ENCODE assay signal across 1 cellular context in the genomic region with DNA sequence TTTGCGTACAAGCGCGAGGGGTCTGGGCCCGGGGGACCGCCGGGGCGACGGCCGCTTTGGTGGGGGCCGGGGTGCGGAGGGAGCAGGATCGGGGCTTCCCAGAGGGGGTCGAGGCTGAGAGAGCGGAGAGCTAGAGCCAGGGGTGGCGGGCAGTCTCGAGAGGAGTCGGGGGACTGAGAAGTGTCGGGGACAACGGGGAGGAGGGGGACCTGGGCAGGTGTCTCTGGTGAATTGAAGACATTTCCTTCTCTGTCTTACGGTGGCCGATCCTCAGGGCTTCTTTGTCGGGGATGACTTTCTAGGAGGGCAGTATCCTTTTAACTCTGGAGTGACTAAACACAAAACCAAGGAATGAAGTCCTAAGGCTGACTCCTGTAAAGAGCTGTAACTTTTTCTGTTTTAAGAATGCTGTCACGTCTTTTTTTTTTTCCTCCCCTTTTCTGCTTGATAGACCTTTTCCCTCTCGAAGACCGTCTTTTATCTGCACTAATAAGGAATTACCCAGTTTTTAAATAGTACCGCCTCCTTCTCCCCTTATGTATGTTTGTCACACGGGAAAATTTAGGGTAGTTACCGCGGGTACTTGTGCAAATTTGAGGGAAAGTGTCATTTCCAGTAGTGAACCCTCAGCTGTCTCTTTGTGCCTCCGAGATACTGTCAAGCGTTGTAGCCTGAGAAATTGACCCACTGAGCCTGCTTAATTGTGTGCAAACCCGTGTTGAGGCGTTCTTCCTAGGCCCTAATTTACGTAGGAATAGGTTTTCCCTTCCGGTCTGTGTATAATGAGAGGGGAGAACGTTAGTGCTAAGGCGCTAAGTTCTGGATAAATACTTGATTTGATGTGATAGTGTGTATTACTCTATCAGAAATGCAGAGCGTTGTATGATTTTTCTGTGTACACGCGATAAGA.
TF ChIP-seq lines count a peak whose summit lies in the region.

No MANE protein-coding gene starts in this region.

TF ChIP-seq in SK-N-SH treated with all-trans-retinoic acid at 6 μM for 48 hours, 23 proteins besides CTCF, POLR2A, EP300 and RAD21 (continued from another document):
- TF ChIP-seq, protein P1, sequence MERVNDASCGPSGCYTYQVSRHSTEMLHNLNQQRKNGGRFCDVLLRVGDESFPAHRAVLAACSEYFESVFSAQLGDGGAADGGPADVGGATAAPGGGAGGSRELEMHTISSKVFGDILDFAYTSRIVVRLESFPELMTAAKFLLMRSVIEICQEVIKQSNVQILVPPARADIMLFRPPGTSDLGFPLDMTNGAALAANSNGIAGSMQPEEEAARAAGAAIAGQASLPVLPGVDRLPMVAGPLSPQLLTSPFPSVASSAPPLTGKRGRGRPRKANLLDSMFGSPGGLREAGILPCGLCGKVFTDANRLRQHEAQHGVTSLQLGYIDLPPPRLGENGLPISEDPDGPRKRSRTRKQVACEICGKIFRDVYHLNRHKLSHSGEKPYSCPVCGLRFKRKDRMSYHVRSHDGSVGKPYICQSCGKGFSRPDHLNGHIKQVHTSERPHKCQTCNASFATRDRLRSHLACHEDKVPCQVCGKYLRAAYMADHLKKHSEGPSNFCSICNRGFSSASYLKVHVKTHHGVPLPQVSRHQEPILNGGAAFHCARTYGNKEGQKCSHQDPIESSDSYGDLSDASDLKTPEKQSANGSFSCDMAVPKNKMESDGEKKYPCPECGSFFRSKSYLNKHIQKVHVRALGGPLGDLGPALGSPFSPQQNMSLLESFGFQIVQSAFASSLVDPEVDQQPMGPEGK (CRISPR knock-in tag; IDR thresholded peaks at IDR 0.05; ENCODE audit: borderline replicate concordance): no peak
- TF ChIP-seq ZNF70 (CRISPR knock-in tag; IDR thresholded peaks at IDR 0.05): no peak
- TF ChIP-seq ESRRG (CRISPR knock-in tag; IDR thresholded peaks at IDR 0.05): no peak
- TF ChIP-seq, protein P2, sequence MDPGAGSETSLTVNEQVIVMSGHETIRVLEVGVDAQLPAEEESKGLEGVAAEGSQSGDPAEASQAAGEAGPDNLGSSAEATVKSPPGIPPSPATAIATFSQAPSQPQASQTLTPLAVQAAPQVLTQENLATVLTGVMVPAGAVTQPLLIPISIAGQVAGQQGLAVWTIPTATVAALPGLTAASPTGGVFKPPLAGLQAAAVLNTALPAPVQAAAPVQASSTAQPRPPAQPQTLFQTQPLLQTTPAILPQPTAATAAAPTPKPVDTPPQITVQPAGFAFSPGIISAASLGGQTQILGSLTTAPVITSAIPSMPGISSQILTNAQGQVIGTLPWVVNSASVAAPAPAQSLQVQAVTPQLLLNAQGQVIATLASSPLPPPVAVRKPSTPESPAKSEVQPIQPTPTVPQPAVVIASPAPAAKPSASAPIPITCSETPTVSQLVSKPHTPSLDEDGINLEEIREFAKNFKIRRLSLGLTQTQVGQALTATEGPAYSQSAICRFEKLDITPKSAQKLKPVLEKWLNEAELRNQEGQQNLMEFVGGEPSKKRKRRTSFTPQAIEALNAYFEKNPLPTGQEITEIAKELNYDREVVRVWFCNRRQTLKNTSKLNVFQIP (CRISPR knock-in tag; IDR thresholded peaks at IDR 0.05; ENCODE audit: borderline replicate concordance, low read depth): no peak
- TF ChIP-seq SNAI2 (CRISPR knock-in tag; IDR thresholded peaks at IDR 0.05): no peak
- TF ChIP-seq, protein P3, sequence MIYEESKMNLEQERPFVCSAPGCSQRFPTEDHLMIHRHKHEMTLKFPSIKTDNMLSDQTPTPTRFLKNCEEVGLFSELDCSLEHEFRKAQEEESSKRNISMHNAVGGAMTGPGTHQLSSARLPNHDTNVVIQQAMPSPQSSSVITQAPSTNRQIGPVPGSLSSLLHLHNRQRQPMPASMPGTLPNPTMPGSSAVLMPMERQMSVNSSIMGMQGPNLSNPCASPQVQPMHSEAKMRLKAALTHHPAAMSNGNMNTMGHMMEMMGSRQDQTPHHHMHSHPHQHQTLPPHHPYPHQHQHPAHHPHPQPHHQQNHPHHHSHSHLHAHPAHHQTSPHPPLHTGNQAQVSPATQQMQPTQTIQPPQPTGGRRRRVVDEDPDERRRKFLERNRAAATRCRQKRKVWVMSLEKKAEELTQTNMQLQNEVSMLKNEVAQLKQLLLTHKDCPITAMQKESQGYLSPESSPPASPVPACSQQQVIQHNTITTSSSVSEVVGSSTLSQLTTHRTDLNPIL (CRISPR knock-in tag; IDR thresholded peaks at IDR 0.05; ENCODE audit: low read depth): no peak
- no peak for TF ChIP-seq BACH2 (CRISPR knock-in tag; IDR thresholded peaks at IDR 0.05; ENCODE audit: borderline replicate concordance)
- no peak for TF ChIP-seq ZNF8 (CRISPR knock-in tag; IDR thresholded peaks at IDR 0.05)
